ENCODE assay signal across 14 cellular contexts in the genomic region with DNA sequence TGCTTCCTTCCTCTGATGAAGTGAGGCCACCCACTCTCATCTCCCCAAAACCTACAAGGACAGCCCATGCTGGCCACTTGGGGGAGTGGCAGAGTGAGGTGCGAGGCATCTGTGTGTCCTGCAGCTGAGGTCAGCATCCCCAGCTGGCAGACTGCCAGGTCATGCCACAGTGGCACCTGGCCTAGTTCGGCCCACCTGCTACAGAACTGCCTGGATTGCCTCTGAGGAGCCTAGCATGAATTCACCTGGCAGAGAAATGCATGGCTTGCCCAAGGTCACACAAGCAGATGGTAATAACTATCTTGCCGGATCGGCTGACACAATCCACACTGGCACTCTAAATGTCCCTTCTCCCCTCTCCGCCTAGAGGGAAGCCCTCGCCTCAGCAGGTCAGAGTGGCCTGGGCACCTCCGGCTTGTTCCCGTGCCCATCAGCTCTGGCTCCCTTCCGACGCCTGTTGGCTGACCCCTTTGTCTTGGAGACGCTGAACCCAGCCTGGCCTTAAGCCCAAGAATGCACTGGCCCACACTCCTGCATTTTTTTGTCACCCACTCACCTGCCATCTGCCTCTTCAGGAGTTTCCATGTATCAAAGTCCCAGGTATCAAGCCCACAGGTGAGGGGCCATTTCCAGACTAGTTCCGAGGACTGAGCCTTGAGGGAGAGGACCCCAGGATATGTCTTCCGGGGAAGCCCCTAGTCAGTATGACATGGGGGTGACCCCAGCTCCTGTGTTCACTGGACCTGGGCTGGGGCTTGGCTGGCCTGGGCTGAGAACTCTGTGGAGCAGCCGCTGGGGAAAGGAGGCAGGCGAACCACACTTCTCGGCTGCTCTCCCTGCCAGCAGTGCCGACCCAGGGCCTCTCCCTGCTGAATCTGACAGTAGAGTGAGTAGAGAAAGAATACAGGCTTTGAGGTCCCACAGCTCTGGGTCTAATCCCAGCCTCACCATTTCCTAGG. TPM values are rescaled to one million over a fixed set of nuclear protein-coding genes. Genes with fewer than 3 reads are reported as not detected.
DNase-seq lines count a peak whose midpoint lies in the region; ATAC-seq and TF ChIP-seq lines count a peak whose summit lies in the region.
"Had no signal": no experiment of that assay in that cellular context is flagged by ENCODE, and none has a peak within 500 bp of the region (broad histone marks: within the 10 kb centered on the region; RNA-seq: fewer than 3 reads in every experiment).

No MANE protein-coding gene starts in this region.

- 77 to 85% (median 80%) methylated on average over 16 to 17 of the region's 17 CpGs for WGBS in spleen, 5 donors

- H3K9me3 ChIP-seq in left ventricle myocardium inferior (replicated peaks) (no peaks in the 10 kb centered on the region), spleen (no peaks in the 10 kb centered on the region)
- no peaks in the 10 kb centered on the region for H3K9me3 ChIP-seq in CD8-positive, alpha-beta memory T cell (ENCODE audit: low read length)
- H3K9me3 ChIP-seq: colonic mucosa had no signal

- H3K36me3 ChIP-seq in left ventricle myocardium inferior = peaks cover 40% of the 10 kb centered on the region
- peaks cover 0 to 100% (median 62%) of the 10 kb centered on the region in 6 donors for H3K36me3 ChIP-seq in spleen
- peaks cover 29% of the 10 kb centered on the region for H3K36me3 ChIP-seq in CD8-positive, alpha-beta memory T cell (ENCODE audit: insufficient read depth, low read length)

- H3K27me3 ChIP-seq in left ventricle myocardium inferior (ENCODE audit: low read depth) (no peaks in the 10 kb centered on the region), spleen (replicated peaks in 1 of 7) (no peaks in the 10 kb centered on the region)
- no peaks in the 10 kb centered on the region for H3K27me3 ChIP-seq in CD8-positive, alpha-beta memory T cell (ENCODE audit: insufficient read depth, low read length, poor library complexity, severe bottlenecking)
- H3K27me3 ChIP-seq: colonic mucosa had no signal

- no peak for ATAC-seq in GM18873 (IDR thresholded peaks at IDR 0.05; ENCODE audit: low FRiP score, unreplicated experiment)
- ATAC-seq: GM23338 had no signal

- POLR2A ChIA-PET in CD8-positive, alpha-beta memory T cell (lab: Charles Lee) = interaction anchor here (1.4 kb wide), 1 partner anchor 25 kb away, joined by 3 read pairs; no protein-coding TSS in a partner anchor

- H3K36me3 Mint-ChIP-seq in HFFc6 (ENCODE audit: low read depth) = peaks cover 25% of the 10 kb centered on the region
- H3K36me3 Mint-ChIP-seq in CD8-positive, alpha-beta memory T cell = peaks cover 8 to 85% (median 27%) of the 10 kb centered on the region in 3 donors

- H3K4me1 ChIP-seq in left ventricle myocardium inferior = peaks cover 79% of the 10 kb centered on the region
- H3K4me1 ChIP-seq in spleen = peaks cover 7 to 65% (median 25%) of the 10 kb centered on the region in 6 donors
- peaks cover 19% of the 10 kb centered on the region for H3K4me1 ChIP-seq in CD8-positive, alpha-beta memory T cell (ENCODE audit: insufficient read depth, low read length)
- H3K4me1 ChIP-seq: colonic mucosa had no signal

- H3K4me3 Mint-ChIP-seq in HFFc6 = no peak overlapping the region
- H3K4me3 Mint-ChIP-seq in CD8-positive, alpha-beta memory T cell = no peak overlapping the region
- H3K4me3 Mint-ChIP-seq: GM23338 had no signal

- TF ChIP-seq POLR2A in spleen (IDR thresholded peaks at IDR 0.05) = no peak

- TF ChIP-seq CTCF in HFFc6 (IDR thresholded peaks at IDR 0.05) (0 out of 2 replicates have a peak, but pooled peaks have one; percentile 22), left ventricle myocardium inferior (IDR thresholded peaks at IDR 0.05; ENCODE audit: borderline replicate concordance) (no peak), spleen (IDR thresholded peaks at IDR 0.05 in 8 of 11, conservative IDR thresholded peaks at IDR 0.05 in 3 of 11) (no peak)

- intact Hi-C loops in left ventricle myocardium inferior (cut with micrococcal nuclease) (no loop called here), spleen (cut with DNase I; ENCODE audit: low total_unique reads) (no loop called here)

- H3K27ac Mint-ChIP-seq in HFFc6 = no peak overlapping the region
- H3K27ac Mint-ChIP-seq in CD8-positive, alpha-beta memory T cell = peak overlapping the region in 2 of 8 donors; percentile 17 to 85
- H3K27ac Mint-ChIP-seq: GM23338, naive B cell had no signal

- peaks cover 13% of the 10 kb centered on the region for H3K4me1 Mint-ChIP-seq in HFFc6 (ENCODE audit: low read depth)
- H3K4me1 Mint-ChIP-seq in CD8-positive, alpha-beta memory T cell = peaks cover 9 to 32% (median 26%) of the 10 kb centered on the region in 3 donors
- H3K4me1 Mint-ChIP-seq: GM23338 had no signal

- H3K4me3 ChIP-seq in left ventricle myocardium inferior = no peak overlapping the region
- no peak overlapping the region for H3K4me3 ChIP-seq in spleen
- H3K4me3 ChIP-seq in CD8-positive, alpha-beta memory T cell (ENCODE audit: low read length) = no peak overlapping the region
- H3K4me3 ChIP-seq: colonic mucosa, GM23338 had no signal

- H3K27me3 Mint-ChIP-seq in HFFc6 (ENCODE audit: insufficient read depth) = no peaks in the 10 kb centered on the region; the same call in none of the 2 replicates
- H3K27me3 Mint-ChIP-seq in CD8-positive, alpha-beta memory T cell = no peaks in the 10 kb centered on the region
- H3K27me3 Mint-ChIP-seq: naive B cell had no signal

- no peaks in the 10 kb centered on the region for H3K9me3 Mint-ChIP-seq in HFFc6
- no peaks in the 10 kb centered on the region for H3K9me3 Mint-ChIP-seq in CD8-positive, alpha-beta memory T cell
- H3K9me3 Mint-ChIP-seq: GM23338, naive B cell had no signal

- DNase-seq in HFFc6 (no peak), NCI-H510A treated with DMSO at 0.1 percent for 48 hours (lab: John Stamatoyannopoulos, UW) (peak; percentile 84), left ventricle myocardium inferior (no peak), spleen (peak; percentile 76), foreskin melanocyte (no peak), NCI-H2227 (lab: John Stamatoyannopoulos, UW; ENCODE audit: unreplicated experiment) (no peak)
- DNase-seq in CD8-positive, alpha-beta memory T cell = no peak
- DNase-seq: activated CD4-positive, CD25-positive, alpha-beta regulatory T cell treated with anti-CD3 and anti-CD28 coated beads, Interleukin-2, amount 50 U/mL, for 72 hours; activated effector memory CD4-positive, alpha-beta T cell treated with Interleukin-2 at 50 U/mL for 16 hours; colonic mucosa; naive B cell; NCI-H1436 had no signal

- peak overlapping the region; percentile 99 for H3K27ac ChIP-seq in left ventricle myocardium inferior (replicated peaks)
- H3K27ac ChIP-seq in spleen = peak overlapping the region in 6 of 8 donors; percentile 34 to 58 (median 48)
- H3K27ac ChIP-seq in CD8-positive, alpha-beta memory T cell (ENCODE audit: low read depth, low read length) = no peak overlapping the region
- H3K27ac ChIP-seq: colonic mucosa had no signal

- CTCF ChIA-PET in CD8-positive, alpha-beta memory T cell (lab: Charles Lee) = interaction anchor here (1.2 to 7.2 kb wide), 10 partner anchors 11 to 98 kb away, joined by 3 to 76 read pairs (median 16); no protein-coding TSS in a partner anchor

RNA-seq across cellular contexts. Expression of a gene that starts 21.7 kb away (rescaled TPM):
- total RNA-seq in HFFc6 (2021; fragmentation: NEBNext Ultra II Directional; extraction: Animal tissue kit (Norgen Biotek cat#: 25700)) = 100 to 1,000 TPM; 116 to 134 (median 124) TPM
- total RNA-seq in left ventricle myocardium inferior = 54.7 TPM
- total RNA-seq in spleen = 100 to 1,000 TPM in 5 of 7 donors, 10 to 100 TPM in 2; 95.3 to 142 (median 124) TPM
- polyA plus RNA-seq in spleen = 10 to 100 TPM; 17.2 to 44.4 (median 24.1) TPM
- total RNA-seq in CD8-positive, alpha-beta memory T cell = 10 to 100 TPM; 78.2 to 88.4 TPM
- polyA plus RNA-seq in CD8-positive, alpha-beta memory T cell = 41.5 TPM

Comparison
In these comparisons a context has a peak if more than half of its experiments do, and no peak if none do; other contexts are left out.
1. DNase-seq: peak in NCI-H510A treated with DMSO at 0.1 percent for 48 hours (single experiment) and spleen (single experiment); none in HFFc6 (single experiment), left ventricle myocardium inferior (single experiment), foreskin melanocyte (single experiment), NCI-H2227 (single experiment) and CD8-positive, alpha-beta memory T cell (0 of 5).